18 cellular contexts compared by ENCODE assay signal in the genomic region with DNA sequence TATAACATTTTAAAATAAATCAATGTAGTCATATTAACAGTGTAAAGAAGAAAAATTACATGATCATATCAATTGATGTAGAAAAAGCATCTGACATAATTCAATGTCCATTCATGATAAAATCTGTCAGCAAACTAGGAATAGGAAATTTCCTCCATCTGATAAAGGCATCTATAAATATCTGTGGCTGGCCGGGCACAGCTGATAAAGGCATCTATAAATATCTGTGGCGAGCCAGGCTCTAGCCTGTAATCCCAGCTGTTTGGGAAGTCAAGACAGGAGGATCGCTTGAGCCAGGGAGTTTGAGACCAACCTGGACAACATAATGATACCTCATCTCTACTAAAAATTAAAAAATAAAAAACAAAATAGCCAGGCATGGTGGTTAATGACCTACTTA.
"Had no signal": no experiment of that assay in that cellular context is flagged by ENCODE, and none has a peak within 500 bp of the region (broad histone marks: within the 10 kb centered on the region; RNA-seq: fewer than 3 reads in every experiment).

No MANE protein-coding gene starts in this region.

- ATAC-seq: activated naive CD4-positive, alpha-beta T cell treated with anti-CD3 and anti-CD28 coated beads, Interleukin-2, amount 50 U/mL, for 72 hours; activated T-cell treated with anti-CD3 and anti-CD28 coated beads, Interleukin-2, amount 50 U/mL, for 72 hours; pancreas; stimulated activated memory B cell treated with anti-CD40 and anti-IgM and Interleukin-4, amounts not matched to agents 10 μg/mL and 1 μg/mL and 100 μg/mL, for 72 hours had no signal

- H3K4me3 ChIP-seq: esophagus squamous epithelium, lung, pancreas had no signal

- H3K9me3 ChIP-seq: esophagus squamous epithelium, pancreas had no signal

- DNase-seq: activated CD4-positive, alpha-beta T cell treated with anti-CD3 and anti-CD28 coated beads, Interleukin-2, amount 10 ng/mL, durations not matched to agents 24 days and 14 days; activated CD4-positive, CD25-positive, alpha-beta regulatory T cell; activated CD8-positive, alpha-beta memory T cell treated with anti-CD3 and anti-CD28 coated beads, Interleukin-2, amount 50 U/mL, for 48 hours; activated gamma-delta T cell; activated T-cell treated with anti-CD3 and anti-CD28 coated beads, Interleukin-2, amount 50 U/mL, for 72 hours; amniotic stem cell; cortex of kidney; effector CD4-positive, alpha-beta T cell; esophagus squamous epithelium; foreskin fibroblast; left cardiac atrium; midbrain; naive B cell; pancreas; T-helper 2 cell had no signal

- H3K36me3 ChIP-seq: esophagus squamous epithelium, pancreas had no signal

- H3K27me3 ChIP-seq: esophagus squamous epithelium, pancreas had no signal

- H3K4me1 ChIP-seq: esophagus squamous epithelium, pancreas had no signal

- FAIRE-seq: pancreas had no signal

- H3K27ac ChIP-seq: esophagus squamous epithelium, pancreas had no signal
